ENCODE assay signal across 1 cellular context in the genomic region with DNA sequence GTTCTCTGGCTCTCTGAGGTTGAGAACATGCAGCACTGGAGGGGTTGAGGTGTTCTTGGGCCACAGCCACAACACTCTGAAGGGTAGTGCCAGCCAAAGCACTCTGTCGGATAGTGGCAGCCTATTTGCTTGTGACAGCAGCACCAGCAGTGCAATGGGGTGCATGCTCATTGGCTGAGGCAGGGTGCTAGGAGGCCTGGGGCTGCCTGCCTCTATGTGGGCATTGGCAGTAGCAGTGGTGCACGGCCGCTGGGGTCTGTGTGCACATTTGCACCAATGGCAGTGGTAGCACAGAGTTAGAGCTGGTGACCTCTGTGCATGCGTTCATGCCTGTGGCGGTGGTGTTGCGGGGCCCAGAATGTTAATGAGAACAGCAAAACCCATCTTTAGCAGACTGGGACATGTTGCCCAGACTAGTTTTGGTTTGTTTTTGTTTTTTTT.
A peak's percentile ranks its signal among the peaks of the same experiment; 100 is the strongest.
TF ChIP-seq lines count a peak whose summit lies in the region.

No MANE protein-coding gene starts in this region.

TF ChIP-seq in K562, 482 proteins besides CTCF, POLR2A, EP300 and RAD21 (continues in another document):
- TF ChIP-seq ZNF384 (IDR thresholded peaks at IDR 0.05; ENCODE audit: low read depth, low read length) (no peak), MYC (IDR thresholded peaks at IDR 0.05; ENCODE audit: low read depth, low read length) (no peak), MYC (CRISPR knock-in tag; IDR thresholded peaks at IDR 0.05; ENCODE audit: borderline replicate concordance, low read depth) (no peak), MAX (CRISPR knock-in tag; IDR thresholded peaks at IDR 0.05) (peak; percentile 64), TRIM24 (IDR thresholded peaks at IDR 0.05) (no peak), PHF8 (IDR thresholded peaks at IDR 0.05; ENCODE audit: borderline replicate concordance, low read length) (no peak), KAT7 (CRISPR knock-in tag; IDR thresholded peaks at IDR 0.05; ENCODE audit: borderline replicate concordance) (no peak), ATF1 (CRISPR knock-in tag; IDR thresholded peaks at IDR 0.05) (no peak), ATF1 (tag; IDR thresholded peaks at IDR 0.05) (no peak), ZNF12 (CRISPR knock-in tag; IDR thresholded peaks at IDR 0.05) (peak; percentile 62; the same call in 1 of the 2 replicates), JUND (IDR thresholded peaks at IDR 0.05; ENCODE audit: borderline replicate concordance, low read depth, low read length) (no peak), JUND (tag; IDR thresholded peaks at IDR 0.05; ENCODE audit: borderline replicate concordance, low read depth, low read length) (no peak), CREB3L1 (IDR thresholded peaks at IDR 0.05; ENCODE audit: borderline replicate concordance, low read depth) (no peak), ZNF586 (CRISPR knock-in tag; conservative IDR thresholded peaks at IDR 0.05) (no peak), ATF7 (IDR thresholded peaks at IDR 0.05) (no peak), ZNF274 (IDR thresholded peaks at IDR 0.05; ENCODE audit: borderline replicate concordance, low read depth, low read length) (no peak), ZNF79 (CRISPR knock-in tag; IDR thresholded peaks at IDR 0.05; ENCODE audit: low read depth) (no peak), CBX5 (IDR thresholded peaks at IDR 0.05; ENCODE audit: borderline replicate concordance, low read depth) (no peak), ZNF780A (CRISPR knock-in tag; IDR thresholded peaks at IDR 0.05) (no peak), JUN (IDR thresholded peaks at IDR 0.05; ENCODE audit: borderline replicate concordance, low read depth, low read length) (no peak), JUN (CRISPR knock-in tag; IDR thresholded peaks at IDR 0.05; ENCODE audit: borderline replicate concordance) (peak; percentile 82; the same call in 1 of the 2 replicates), KLF1 (tag; IDR thresholded peaks at IDR 0.05) (0 out of 2 replicates have a peak, but pooled peaks have one; percentile 42), ZNF592 (IDR thresholded peaks at IDR 0.05) (no peak), ZNF253 (CRISPR knock-in tag; conservative IDR thresholded peaks at IDR 0.05) (no peak), KDM1A (IDR thresholded peaks at IDR 0.05) (no peak), TEAD4 (IDR thresholded peaks at IDR 0.05; ENCODE audit: low read length) (no peak), TEAD4 (CRISPR knock-in tag; IDR thresholded peaks at IDR 0.05; ENCODE audit: borderline replicate concordance) (peak; percentile 88), FOXK2 (conservative IDR thresholded peaks at IDR 0.05 in 1 of 2, IDR thresholded peaks at IDR 0.05 in 1 of 2; ENCODE audit: low read depth in 2 of 2) (no peak), MCM2 (IDR thresholded peaks at IDR 0.05; ENCODE audit: low read depth) (no peak), POLR2G (IDR thresholded peaks at IDR 0.05; ENCODE audit: low read depth, low read length) (0 out of 2 replicates have a peak, but pooled peaks have one; percentile 37), HNRNPL (IDR thresholded peaks at IDR 0.05; ENCODE audit: low read depth, low read length) (no peak), ZNF311 (CRISPR knock-in tag; IDR thresholded peaks at IDR 0.05) (no peak), RBM17 (IDR thresholded peaks at IDR 0.05; ENCODE audit: borderline replicate concordance, low read depth, low read length) (no peak), ARNT (IDR thresholded peaks at IDR 0.05) (no peak), FOXA3 (CRISPR knock-in tag; conservative IDR thresholded peaks at IDR 0.05 in 1 of 2, IDR thresholded peaks at IDR 0.05 in 1 of 2) (0 out of 4 replicates have a peak, but pooled peaks of 1 of the 2 experiments have one; percentile 12), BACH1 (tag; IDR thresholded peaks at IDR 0.05) (no peak)
- TF ChIP-seq, protein P1, sequence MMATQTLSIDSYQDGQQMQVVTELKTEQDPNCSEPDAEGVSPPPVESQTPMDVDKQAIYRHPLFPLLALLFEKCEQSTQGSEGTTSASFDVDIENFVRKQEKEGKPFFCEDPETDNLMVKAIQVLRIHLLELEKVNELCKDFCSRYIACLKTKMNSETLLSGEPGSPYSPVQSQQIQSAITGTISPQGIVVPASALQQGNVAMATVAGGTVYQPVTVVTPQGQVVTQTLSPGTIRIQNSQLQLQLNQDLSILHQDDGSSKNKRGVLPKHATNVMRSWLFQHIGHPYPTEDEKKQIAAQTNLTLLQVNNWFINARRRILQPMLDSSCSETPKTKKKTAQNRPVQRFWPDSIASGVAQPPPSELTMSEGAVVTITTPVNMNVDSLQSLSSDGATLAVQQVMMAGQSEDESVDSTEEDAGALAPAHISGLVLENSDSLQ (IDR thresholded peaks at IDR 0.05), result no peak
- TF ChIP-seq, protein P2, sequence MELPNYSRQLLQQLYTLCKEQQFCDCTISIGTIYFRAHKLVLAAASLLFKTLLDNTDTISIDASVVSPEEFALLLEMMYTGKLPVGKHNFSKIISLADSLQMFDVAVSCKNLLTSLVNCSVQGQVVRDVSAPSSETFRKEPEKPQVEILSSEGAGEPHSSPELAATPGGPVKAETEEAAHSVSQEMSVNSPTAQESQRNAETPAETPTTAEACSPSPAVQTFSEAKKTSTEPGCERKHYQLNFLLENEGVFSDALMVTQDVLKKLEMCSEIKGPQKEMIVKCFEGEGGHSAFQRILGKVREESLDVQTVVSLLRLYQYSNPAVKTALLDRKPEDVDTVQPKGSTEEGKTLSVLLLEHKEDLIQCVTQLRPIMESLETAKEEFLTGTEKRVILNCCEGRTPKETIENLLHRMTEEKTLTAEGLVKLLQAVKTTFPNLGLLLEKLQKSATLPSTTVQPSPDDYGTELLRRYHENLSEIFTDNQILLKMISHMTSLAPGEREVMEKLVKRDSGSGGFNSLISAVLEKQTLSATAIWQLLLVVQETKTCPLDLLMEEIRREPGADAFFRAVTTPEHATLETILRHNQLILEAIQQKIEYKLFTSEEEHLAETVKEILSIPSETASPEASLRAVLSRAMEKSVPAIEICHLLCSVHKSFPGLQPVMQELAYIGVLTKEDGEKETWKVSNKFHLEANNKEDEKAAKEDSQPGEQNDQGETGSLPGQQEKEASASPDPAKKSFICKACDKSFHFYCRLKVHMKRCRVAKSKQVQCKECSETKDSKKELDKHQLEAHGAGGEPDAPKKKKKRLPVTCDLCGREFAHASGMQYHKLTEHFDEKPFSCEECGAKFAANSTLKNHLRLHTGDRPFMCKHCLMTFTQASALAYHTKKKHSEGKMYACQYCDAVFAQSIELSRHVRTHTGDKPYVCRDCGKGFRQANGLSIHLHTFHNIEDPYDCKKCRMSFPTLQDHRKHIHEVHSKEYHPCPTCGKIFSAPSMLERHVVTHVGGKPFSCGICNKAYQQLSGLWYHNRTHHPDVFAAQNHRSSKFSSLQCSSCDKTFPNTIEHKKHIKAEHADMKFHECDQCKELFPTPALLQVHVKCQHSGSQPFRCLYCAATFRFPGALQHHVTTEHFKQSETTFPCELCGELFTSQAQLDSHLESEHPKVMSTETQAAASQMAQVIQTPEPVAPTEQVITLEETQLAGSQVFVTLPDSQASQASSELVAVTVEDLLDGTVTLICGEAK (IDR thresholded peaks at IDR 0.05), result no peak
- TF ChIP-seq, protein P2 (CRISPR knock-in tag; IDR thresholded peaks at IDR 0.05), result 0 out of 2 replicates have a peak, but pooled peaks have one; percentile 19
- TF ChIP-seq, protein P3, sequence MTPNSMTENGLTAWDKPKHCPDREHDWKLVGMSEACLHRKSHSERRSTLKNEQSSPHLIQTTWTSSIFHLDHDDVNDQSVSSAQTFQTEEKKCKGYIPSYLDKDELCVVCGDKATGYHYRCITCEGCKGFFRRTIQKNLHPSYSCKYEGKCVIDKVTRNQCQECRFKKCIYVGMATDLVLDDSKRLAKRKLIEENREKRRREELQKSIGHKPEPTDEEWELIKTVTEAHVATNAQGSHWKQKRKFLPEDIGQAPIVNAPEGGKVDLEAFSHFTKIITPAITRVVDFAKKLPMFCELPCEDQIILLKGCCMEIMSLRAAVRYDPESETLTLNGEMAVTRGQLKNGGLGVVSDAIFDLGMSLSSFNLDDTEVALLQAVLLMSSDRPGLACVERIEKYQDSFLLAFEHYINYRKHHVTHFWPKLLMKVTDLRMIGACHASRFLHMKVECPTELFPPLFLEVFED (CRISPR knock-in tag; conservative IDR thresholded peaks at IDR 0.05), result no peak
- TF ChIP-seq, protein P4, sequence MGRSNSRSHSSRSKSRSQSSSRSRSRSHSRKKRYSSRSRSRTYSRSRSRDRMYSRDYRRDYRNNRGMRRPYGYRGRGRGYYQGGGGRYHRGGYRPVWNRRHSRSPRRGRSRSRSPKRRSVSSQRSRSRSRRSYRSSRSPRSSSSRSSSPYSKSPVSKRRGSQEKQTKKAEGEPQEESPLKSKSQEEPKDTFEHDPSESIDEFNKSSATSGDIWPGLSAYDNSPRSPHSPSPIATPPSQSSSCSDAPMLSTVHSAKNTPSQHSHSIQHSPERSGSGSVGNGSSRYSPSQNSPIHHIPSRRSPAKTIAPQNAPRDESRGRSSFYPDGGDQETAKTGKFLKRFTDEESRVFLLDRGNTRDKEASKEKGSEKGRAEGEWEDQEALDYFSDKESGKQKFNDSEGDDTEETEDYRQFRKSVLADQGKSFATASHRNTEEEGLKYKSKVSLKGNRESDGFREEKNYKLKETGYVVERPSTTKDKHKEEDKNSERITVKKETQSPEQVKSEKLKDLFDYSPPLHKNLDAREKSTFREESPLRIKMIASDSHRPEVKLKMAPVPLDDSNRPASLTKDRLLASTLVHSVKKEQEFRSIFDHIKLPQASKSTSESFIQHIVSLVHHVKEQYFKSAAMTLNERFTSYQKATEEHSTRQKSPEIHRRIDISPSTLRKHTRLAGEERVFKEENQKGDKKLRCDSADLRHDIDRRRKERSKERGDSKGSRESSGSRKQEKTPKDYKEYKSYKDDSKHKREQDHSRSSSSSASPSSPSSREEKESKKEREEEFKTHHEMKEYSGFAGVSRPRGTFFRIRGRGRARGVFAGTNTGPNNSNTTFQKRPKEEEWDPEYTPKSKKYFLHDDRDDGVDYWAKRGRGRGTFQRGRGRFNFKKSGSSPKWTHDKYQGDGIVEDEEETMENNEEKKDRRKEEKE (IDR thresholded peaks at IDR 0.05; ENCODE audit: borderline replicate concordance in 1 of 2, control insufficient read depth in 1 of 2, low read depth in 2 of 2, low read length in 1 of 2), result no peak
- TF ChIP-seq, protein P5, sequence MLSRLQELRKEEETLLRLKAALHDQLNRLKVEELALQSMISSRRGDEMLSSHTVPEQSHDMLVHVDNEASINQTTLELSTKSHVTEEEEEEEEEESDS (CRISPR knock-in tag; IDR thresholded peaks at IDR 0.05), result no peak
